1 cellular context compared by ENCODE assay signal in genomic region chr2:46847185-46847710, GRCh38.
TF ChIP-seq lines count a peak whose summit lies in the region.

No MANE protein-coding gene starts in this region.

TF ChIP-seq in HepG2, 621 proteins besides CTCF, POLR2A, EP300 and RAD21 (continued from another document and continues in another):
- 0 out of 2 replicates have a peak, but pooled peaks have one; percentile 47 for TF ChIP-seq DZIP1 (CRISPR knock-in tag; IDR thresholded peaks at IDR 0.05)
- no peak for TF ChIP-seq ZNF350 (CRISPR knock-in tag; IDR thresholded peaks at IDR 0.05; ENCODE audit: borderline replicate concordance, low read depth)
- TF ChIP-seq MED8 (CRISPR knock-in tag; IDR thresholded peaks at IDR 0.05; ENCODE audit: insufficient replicate concordance), result no peak
- no peak for TF ChIP-seq NR0B2 (CRISPR knock-in tag; IDR thresholded peaks at IDR 0.05)
- TF ChIP-seq DMAP1 (CRISPR knock-in tag; IDR thresholded peaks at IDR 0.05), result no peak
- TF ChIP-seq BCL3 (CRISPR knock-in tag; IDR thresholded peaks at IDR 0.05), result no peak
- no peak for TF ChIP-seq GABPA (IDR thresholded peaks at IDR 0.05; ENCODE audit: low read depth, low read length)
- no peak for TF ChIP-seq GABPA (CRISPR knock-in tag; IDR thresholded peaks at IDR 0.05; ENCODE audit: low read depth)
- TF ChIP-seq HMG20A (CRISPR knock-in tag; IDR thresholded peaks at IDR 0.05; ENCODE audit: borderline replicate concordance), result peak; percentile 91
- TF ChIP-seq ZNF589 (CRISPR knock-in tag; conservative IDR thresholded peaks at IDR 0.05), result no peak
- TF ChIP-seq FLYWCH1 (CRISPR knock-in tag; IDR thresholded peaks at IDR 0.05), result no peak
- no peak for TF ChIP-seq ZNF580 (CRISPR knock-in tag; IDR thresholded peaks at IDR 0.05; ENCODE audit: borderline replicate concordance, low read depth)
- TF ChIP-seq TMF1 (CRISPR knock-in tag; IDR thresholded peaks at IDR 0.05; ENCODE audit: low read depth), result no peak
- TF ChIP-seq ZNF136 (CRISPR knock-in tag; IDR thresholded peaks at IDR 0.05; ENCODE audit: low read depth), result no peak
- TF ChIP-seq ZNF768 (CRISPR knock-in tag; IDR thresholded peaks at IDR 0.05), result no peak
- TF ChIP-seq IRF1 (CRISPR knock-in tag; IDR thresholded peaks at IDR 0.05; ENCODE audit: low read depth), result no peak
- no peak for TF ChIP-seq ZBTB40 (IDR thresholded peaks at IDR 0.05)
- TF ChIP-seq ZBTB40 (CRISPR knock-in tag; IDR thresholded peaks at IDR 0.05), result 0 out of 2 replicates have a peak, but pooled peaks have one; percentile 25
- 0 out of 2 replicates have a peak, but pooled peaks have one; percentile 23 for TF ChIP-seq ZNF598 (CRISPR knock-in tag; IDR thresholded peaks at IDR 0.05; ENCODE audit: borderline replicate concordance)
- no peak for TF ChIP-seq ZBTB20 (CRISPR knock-in tag; IDR thresholded peaks at IDR 0.05; ENCODE audit: borderline replicate concordance, low read depth)
- no peak for TF ChIP-seq DNMT3B (CRISPR knock-in tag; conservative IDR thresholded peaks at IDR 0.05)
- TF ChIP-seq NFE2L2 (IDR thresholded peaks at IDR 0.05; ENCODE audit: low read length), result no peak
- TF ChIP-seq MLXIP (CRISPR knock-in tag; IDR thresholded peaks at IDR 0.05; ENCODE audit: borderline replicate concordance), result no peak
- no peak for TF ChIP-seq ZFP90 (CRISPR knock-in tag; IDR thresholded peaks at IDR 0.05; ENCODE audit: borderline replicate concordance)
- peak; percentile 33; the same call in 1 of the 2 replicates for TF ChIP-seq ZNF501 (CRISPR knock-in tag; IDR thresholded peaks at IDR 0.05)
- TF ChIP-seq ZKSCAN5 (CRISPR knock-in tag; IDR thresholded peaks at IDR 0.05), result no peak
- TF ChIP-seq CSRNP2 (CRISPR knock-in tag; conservative IDR thresholded peaks at IDR 0.05; ENCODE audit: low read depth), result no peak
- TF ChIP-seq HNF1B (CRISPR knock-in tag; IDR thresholded peaks at IDR 0.05), result peak; percentile 54; the same call in 1 of the 2 replicates
- TF ChIP-seq ISL2 (CRISPR knock-in tag; IDR thresholded peaks at IDR 0.05), result no peak
- TF ChIP-seq ZFP41 (CRISPR knock-in tag; IDR thresholded peaks at IDR 0.05; ENCODE audit: borderline replicate concordance), result no peak
- TF ChIP-seq ZNF234 (CRISPR knock-in tag; conservative IDR thresholded peaks at IDR 0.05), result no peak
- TF ChIP-seq ZNF292 (CRISPR knock-in tag; IDR thresholded peaks at IDR 0.05; ENCODE audit: borderline replicate concordance, low read depth), result no peak
- TF ChIP-seq NR2F6 (IDR thresholded peaks at IDR 0.05), result 0 out of 2 replicates have a peak, but pooled peaks have one; percentile 16
- peak; percentile 67 for TF ChIP-seq NR2F6 (CRISPR knock-in tag; IDR thresholded peaks at IDR 0.05)
- TF ChIP-seq ZBTB7A (CRISPR knock-in tag; IDR thresholded peaks at IDR 0.05), result no peak
